In genomic region chr3:156351783-156352182, GRCh38 we compare ENCODE assay signal across 1 cellular context.
TF ChIP-seq lines count a peak whose summit lies in the region.

No MANE protein-coding gene starts in this region.

TF ChIP-seq in GM23338, 12 proteins besides CTCF, POLR2A, EP300 and RAD21 (continued from another document):
- TF ChIP-seq ZNF462 (CRISPR knock-in tag; IDR thresholded peaks at IDR 0.05) (no peak), ZNF331 (CRISPR knock-in tag; IDR thresholded peaks at IDR 0.05; ENCODE audit: low read depth) (no peak), EZH2phosphoT487 (IDR thresholded peaks at IDR 0.05; ENCODE audit: unreplicated experiment) (no peak)
